Comparison of ENCODE assay signal across 15 cellular contexts in the genomic region with DNA sequence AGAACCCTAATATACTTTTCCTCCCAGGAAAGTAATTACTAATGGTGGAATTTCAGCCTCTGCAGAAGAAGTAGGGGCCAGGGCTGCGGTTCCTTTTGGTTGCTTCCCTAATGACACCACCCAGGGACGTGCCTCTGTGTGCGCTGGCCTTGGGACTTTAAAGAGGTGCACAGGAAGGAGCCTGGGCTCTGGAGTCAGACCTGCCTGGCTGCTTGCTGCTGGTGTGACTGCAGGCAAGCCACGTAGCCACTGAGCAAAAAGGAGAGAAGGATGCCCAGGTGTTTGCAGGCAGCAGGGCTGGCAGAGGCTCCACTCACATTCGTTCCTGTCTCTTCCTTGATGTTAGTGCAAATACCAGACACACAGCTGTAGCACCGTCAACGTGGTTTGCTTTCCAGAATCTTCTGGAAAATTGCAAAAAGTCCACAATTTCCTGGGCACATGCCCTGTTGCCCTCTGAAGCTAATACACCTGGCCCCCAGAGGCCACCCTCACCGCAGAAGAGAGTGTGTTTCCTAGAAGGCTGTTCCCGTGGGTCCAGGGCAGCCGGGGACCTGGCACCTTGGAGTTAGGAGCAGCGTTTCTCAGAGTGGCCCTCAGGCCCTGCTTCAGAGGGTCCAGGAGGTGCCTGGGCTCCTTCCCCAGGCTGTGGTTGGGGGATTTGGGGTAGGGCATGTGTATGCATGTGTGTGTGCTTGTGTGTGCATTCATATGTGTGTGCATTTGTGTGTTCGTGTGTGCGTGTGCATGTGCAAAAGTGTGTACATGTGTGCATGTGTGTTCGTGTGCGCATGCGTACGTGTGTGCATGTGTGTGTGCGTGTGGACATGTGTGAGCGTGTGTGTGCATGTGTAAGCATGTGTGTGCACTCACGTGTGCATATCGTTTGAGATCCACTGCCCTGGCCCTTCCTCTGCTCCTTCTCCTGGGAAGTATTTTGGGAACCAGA.
"Had no signal": no experiment of that assay in that cellular context is flagged by ENCODE, and none has a peak within 500 bp of the region (broad histone marks: within the 10 kb centered on the region; RNA-seq: fewer than 3 reads in every experiment).

No MANE protein-coding gene starts in this region.

- H3K9me3 ChIP-seq: ovary, thoracic aorta had no signal

- ATAC-seq: activated CD8-positive, alpha-beta T cell treated with anti-CD3 and anti-CD28 coated beads, Interleukin-2, amount 10 ng/mL, durations not matched to agents 7 days and 5 days; esophagus mucosa; stimulated activated effector memory CD8-positive, alpha-beta T cell treated with anti-CD3 and anti-CD28 coated beads, Interleukin-12 subunit alpha, Interleukin-12 subunit beta, amount 100 ng/mL, for 72 hours had no signal

- H3K4me3 ChIP-seq: hepatocyte, ovary, thoracic aorta had no signal

- H3K36me3 ChIP-seq: brain microvascular endothelial cell, ovary, thoracic aorta had no signal

- H3K27me3 ChIP-seq: hepatocyte, ovary had no signal

- DNase-seq: activated CD4-positive, alpha-beta T cell treated with anti-CD3 and anti-CD28 coated beads, Interleukin-2, amount 10 ng/mL, durations not matched to agents 24 days and 14 days; activated CD4-positive, CD25-positive, alpha-beta regulatory T cell; activated CD8-positive, alpha-beta memory T cell treated with anti-CD3 and anti-CD28 coated beads, Interleukin-2, amount 50 U/mL, for 4 hours; activated CD8-positive, alpha-beta T cell treated with anti-CD3 and anti-CD28 coated beads, Interleukin-2, amount 10 ng/mL, durations not matched to agents 7 days and 5 days; activated naive CD4-positive, alpha-beta T cell; activated naive CD8-positive, alpha-beta T cell treated with anti-CD3 and anti-CD28 coated beads, Interleukin-2, amount 10 ng/mL, durations not matched to agents 7 days and 5 days; brain microvascular endothelial cell; dermis blood vessel endothelial cell; ovary; stimulated activated CD4-positive, alpha-beta T cell treated with anti-CD3 and anti-CD28 coated beads, Interleukin-12 subunit alpha, Interleukin-12 subunit beta, amount 100 ng/mL, for 4 hours; SW 1271 had no signal

- H3K27ac ChIP-seq: brain microvascular endothelial cell, hepatocyte, ovary, thoracic aorta had no signal
